ENCODE assay signal across 8 cellular contexts in genomic region chr20:44959082-44959895, GRCh38. TPM values are rescaled to one million over a fixed set of nuclear protein-coding genes. Genes with fewer than 3 reads are reported as not detected.
DNase-seq lines count a peak whose midpoint lies in the region; ATAC-seq and TF ChIP-seq lines count a peak whose summit lies in the region.

No MANE protein-coding gene starts in this region.

- BruUV-seq in OCI-LY7 (replicated peaks; lab: Mats Ljungman, UMichigan) = TSS peak; percentile 68

- no peaks in the 10 kb centered on the region for H3K27me3 Mint-ChIP-seq in activated T-helper 2 cell treated with anti-CD3 and anti-CD28 coated beads, Interferon-gamma antibody, Interleukin-2, Interleukin-4, amounts not matched to agents 10 μg/mL and 5 μg/mL and 100 μg/mL, durations not matched to agents 14 hours and 24 hours and 36 hours (ENCODE audit: low read depth)
- H3K27me3 Mint-ChIP-seq in progenitor cell of endocrine pancreas = no peaks in the 10 kb centered on the region

- no peak for TF ChIP-seq EP300 in gastroesophageal sphincter (IDR thresholded peaks at IDR 0.05)

- DNase-seq in OCI-LY7 (ENCODE audit: low spot score) (peak; percentile 55), progenitor cell of endocrine pancreas (ENCODE audit: low spot score, unreplicated experiment) (no peak), uterus (no peak)
- peak; percentile 35 for DNase-seq in activated T-helper 2 cell treated with anti-CD3 and anti-CD28 coated beads, Interferon-gamma antibody, Interleukin-2, Interleukin-4, amounts not matched to agents 10 μg/mL and 5 μg/mL and 100 μg/mL, durations not matched to agents 14 hours and 24 hours and 36 hours (ENCODE audit: low spot score)

- H3K4me1 ChIP-seq in BLaER1 = peaks cover 50% of the 10 kb centered on the region
- peaks cover 63% of the 10 kb centered on the region for H3K4me1 ChIP-seq in OCI-LY7 (ENCODE audit: insufficient read depth, low read length, poor library complexity, severe bottlenecking)
- H3K4me1 ChIP-seq in gastroesophageal sphincter = peaks cover 0 to 31% (median 0%) of the 10 kb centered on the region in 3 donors
- no peaks in the 10 kb centered on the region for H3K4me1 ChIP-seq in uterus

- 9 to 17% methylated on average over 10 to 14 of the region's 15 CpGs for WGBS in gastroesophageal sphincter (ENCODE audit: low coverage in 1 of 2), 2 donors

- no peak for TF ChIP-seq POLR2A in gastroesophageal sphincter (IDR thresholded peaks at IDR 0.05)
- TF ChIP-seq POLR2A in uterus (IDR thresholded peaks at IDR 0.05) = no peak

- no peaks in the 10 kb centered on the region for H3K9me2 ChIP-seq in OCI-LY7 (ENCODE audit: insufficient read depth, low read length)

- peak overlapping the region; percentile 84 for H3K9ac ChIP-seq in BLaER1

- peaks cover 52% of the 10 kb centered on the region for H3K36me3 Mint-ChIP-seq in activated T-helper 2 cell treated with anti-CD3 and anti-CD28 coated beads, Interferon-gamma antibody, Interleukin-2, Interleukin-4, amounts not matched to agents 10 μg/mL and 5 μg/mL and 100 μg/mL, durations not matched to agents 14 hours and 24 hours and 36 hours (ENCODE audit: low read depth)
- peaks cover 7% of the 10 kb centered on the region for H3K36me3 Mint-ChIP-seq in progenitor cell of endocrine pancreas (ENCODE audit: insufficient read depth)

- no peak for TF ChIP-seq CTCF in OCI-LY7 (conservative IDR thresholded peaks at IDR 0.05; ENCODE audit: low read length)
- TF ChIP-seq CTCF in gastroesophageal sphincter (IDR thresholded peaks at IDR 0.05) = no peak
- no peak for TF ChIP-seq CTCF in progenitor cell of endocrine pancreas (IDR thresholded peaks at IDR 0.05; ENCODE audit: unreplicated experiment)
- TF ChIP-seq CTCF in uterus (IDR thresholded peaks at IDR 0.05) = no peak

- ATAC-seq in GM21786 (IDR thresholded peaks at IDR 0.05; ENCODE audit: unreplicated experiment) (peak; percentile 11), gastroesophageal sphincter (no peak), GM18517 (IDR thresholded peaks at IDR 0.05; ENCODE audit: unreplicated experiment) (no peak)

- H3K4me1 Mint-ChIP-seq in activated T-helper 2 cell treated with anti-CD3 and anti-CD28 coated beads, Interferon-gamma antibody, Interleukin-2, Interleukin-4, amounts not matched to agents 10 μg/mL and 5 μg/mL and 100 μg/mL, durations not matched to agents 14 hours and 24 hours and 36 hours (ENCODE audit: low read depth) = peaks cover 59% of the 10 kb centered on the region
- H3K4me1 Mint-ChIP-seq in progenitor cell of endocrine pancreas (ENCODE audit: low read depth) = peaks cover 37% of the 10 kb centered on the region

- peak overlapping the region; percentile 100 for H3K27ac Mint-ChIP-seq in activated T-helper 2 cell treated with anti-CD3 and anti-CD28 coated beads, Interferon-gamma antibody, Interleukin-2, Interleukin-4, amounts not matched to agents 10 μg/mL and 5 μg/mL and 100 μg/mL, durations not matched to agents 14 hours and 24 hours and 36 hours
- peak overlapping the region; percentile 97 for H3K27ac Mint-ChIP-seq in progenitor cell of endocrine pancreas

- H3K27ac ChIP-seq in BLaER1 (peak overlapping the region; percentile 83), OCI-LY7 (ENCODE audit: low read depth, low read length, poor library complexity, severe bottlenecking) (peak overlapping the region; percentile 34), gastroesophageal sphincter (peak overlapping the region; percentile 21 to 89 (median 84)), uterus (peak overlapping the region; percentile 71 to 83)

- peaks cover 42% of the 10 kb centered on the region for H3K36me3 ChIP-seq in BLaER1
- peaks cover 44% of the 10 kb centered on the region for H3K36me3 ChIP-seq in OCI-LY7 (ENCODE audit: insufficient read depth, low read length)
- peaks cover 0 to 28% of the 10 kb centered on the region in 2 donors for H3K36me3 ChIP-seq in gastroesophageal sphincter
- H3K36me3 ChIP-seq in uterus = no peaks in the 10 kb centered on the region

- H3K4me2 ChIP-seq in BLaER1 = peak overlapping the region; percentile 95
- H3K4me2 ChIP-seq in OCI-LY7 (ENCODE audit: low read length) = peak overlapping the region; percentile 82

- no peaks in the 10 kb centered on the region for H3K27me3 ChIP-seq in BLaER1
- H3K27me3 ChIP-seq in gastroesophageal sphincter = no peaks in the 10 kb centered on the region
- no peaks in the 10 kb centered on the region for H3K27me3 ChIP-seq in uterus

- no peak overlapping the region; the same call in 1 of the 2 replicates for H2AFZ ChIP-seq in OCI-LY7 (ENCODE audit: low read length)

- CTCF ChIA-PET in OCI-LY7 (lab: Charles Lee; ENCODE audit: unreplicated experiment) = interaction anchor here (0.6 to 0.9 kb wide), 2 partner anchors 50 to 308 kb away, joined by 3 read pairs; partner anchors contain the start of gene ADA

- peak overlapping the region; percentile 99 for H3K4me3 Mint-ChIP-seq in activated T-helper 2 cell treated with anti-CD3 and anti-CD28 coated beads, Interferon-gamma antibody, Interleukin-2, Interleukin-4, amounts not matched to agents 10 μg/mL and 5 μg/mL and 100 μg/mL, durations not matched to agents 14 hours and 24 hours and 36 hours (ENCODE audit: low read depth)
- peak overlapping the region; percentile 90 for H3K4me3 Mint-ChIP-seq in progenitor cell of endocrine pancreas (ENCODE audit: low read depth)

- no peaks in the 10 kb centered on the region for H3K9me3 ChIP-seq in BLaER1
- H3K9me3 ChIP-seq in OCI-LY7 (ENCODE audit: low read length) = no peaks in the 10 kb centered on the region
- no peaks in the 10 kb centered on the region for H3K9me3 ChIP-seq in gastroesophageal sphincter
- H3K9me3 ChIP-seq in uterus = no peaks in the 10 kb centered on the region

- intact Hi-C loops in OCI-LY7 (cut with micrococcal nuclease; ENCODE audit: unreplicated experiment) = no loop called here
- intact Hi-C loops in activated T-helper 2 cell treated with anti-CD3 and anti-CD28 coated beads, Interferon-gamma antibody, Interleukin-2, Interleukin-4, amounts not matched to agents 10 μg/mL and 5 μg/mL and 100 μg/mL, durations not matched to agents 14 hours and 24 hours and 36 hours (cut with micrococcal nuclease) = loop anchor here (1.0 to 5.0 kb wide), 3 partner anchors 8 to 44 kb away; no protein-coding TSS in a partner anchor
- intact Hi-C loops in uterus (cut with DNase I; ENCODE audit: low total_unique reads) = no loop called here

- H3K9me3 Mint-ChIP-seq in activated T-helper 2 cell treated with anti-CD3 and anti-CD28 coated beads, Interferon-gamma antibody, Interleukin-2, Interleukin-4, amounts not matched to agents 10 μg/mL and 5 μg/mL and 100 μg/mL, durations not matched to agents 14 hours and 24 hours and 36 hours = no peaks in the 10 kb centered on the region
- no peaks in the 10 kb centered on the region for H3K9me3 Mint-ChIP-seq in progenitor cell of endocrine pancreas (ENCODE audit: low read depth)

- H3K4me3 ChIP-seq in BLaER1 (peak overlapping the region; percentile 87), OCI-LY7 (ENCODE audit: low read depth, low read length, poor library complexity, severe bottlenecking) (peak overlapping the region; percentile 81), gastroesophageal sphincter (peak overlapping the region; percentile 72 to 79), uterus (peak overlapping the region; percentile 51 to 72)

- H3K79me2 ChIP-seq in OCI-LY7 (ENCODE audit: insufficient read depth, low read depth, low read length) = peaks cover 37% of the 10 kb centered on the region

- H4K20me1 ChIP-seq in BLaER1 (peaks cover 34% of the 10 kb centered on the region), OCI-LY7 (ENCODE audit: insufficient read depth, low read length) (peaks cover 5% of the 10 kb centered on the region; the same call in 1 of the 2 replicates)

- POLR2A ChIA-PET in OCI-LY7 (lab: Charles Lee) = interaction anchor here (0.6 to 2.8 kb wide), 7 partner anchors 11 to 19 kb away, joined by 3 to 17 read pairs (median 4); no protein-coding TSS in a partner anchor

RNA-seq across cellular contexts. Expression of gene TOMM34, which starts 0.9 kb away (rescaled TPM):
- total RNA-seq in OCI-LY7 (2014; rRNA removed; shearing (Covaris generic)) = 35.2 and 38.6 TPM in 2 replicates
- 48.2 and 50.6 TPM in 2 replicates for total RNA-seq in OCI-LY7 (2022)
- 59.5 and 62.1 TPM in 2 replicates for total RNA-seq in activated T-helper 2 cell treated with anti-CD3 and anti-CD28 coated beads, Interferon-gamma antibody, Interleukin-2, Interleukin-4, amounts not matched to agents 10 μg/mL and 5 μg/mL and 100 μg/mL, durations not matched to agents 14 hours and 24 hours and 36 hours
- total RNA-seq in gastroesophageal sphincter = 10 to 100 TPM in 3 of 4 donors, 1 to 10 TPM in 1; 6.8 to 16.5 (median 13.8) TPM
- total RNA-seq in progenitor cell of endocrine pancreas = 40.1 and 40.9 TPM in 2 replicates
- total RNA-seq in uterus = 10 to 100 TPM; 11.1 to 15.6 (median 12.5) TPM

RNA-seq across cellular contexts. Expression of gene STK4, which starts 7.0 kb away (rescaled TPM):
- 67.9 and 80.4 TPM in 2 replicates for total RNA-seq in OCI-LY7 (2014; rRNA removed; shearing (Covaris generic))
- total RNA-seq in OCI-LY7 (2022) = 140 and 150 TPM in 2 replicates
- total RNA-seq in activated T-helper 2 cell treated with anti-CD3 and anti-CD28 coated beads, Interferon-gamma antibody, Interleukin-2, Interleukin-4, amounts not matched to agents 10 μg/mL and 5 μg/mL and 100 μg/mL, durations not matched to agents 14 hours and 24 hours and 36 hours = 147 and 149 TPM in 2 replicates
- total RNA-seq in gastroesophageal sphincter = 10 to 100 TPM; 26.9 to 33.5 (median 28.8) TPM
- 36.3 and 37.4 TPM in 2 replicates for total RNA-seq in progenitor cell of endocrine pancreas
- total RNA-seq in uterus = 10 to 100 TPM in 3 of 4 donors, 1 to 10 TPM in 1; 9.0 to 43.6 (median 29.6) TPM

RNA-seq across cellular contexts. Expression of gene PABPC1L, which starts 49.4 kb away (rescaled TPM):
- 48.8 and 58.7 TPM in 2 replicates for total RNA-seq in OCI-LY7 (2014; rRNA removed; shearing (Covaris generic))
- total RNA-seq in OCI-LY7 (2022) (171 and 203 TPM in 2 replicates), gastroesophageal sphincter (10 to 100 TPM in 1 of 4 donors, 1 to 10 TPM in 3; 2.2 to 13.5 (median 3.2) TPM), progenitor cell of endocrine pancreas (211 and 219 TPM in 2 replicates), uterus (10 to 100 TPM in 2 of 4 donors, under 1 TPM in 1, not detected in 1; 0.59 to 17.3 (median 12.9) TPM)
- 83.6 and 94.1 TPM in 2 replicates for total RNA-seq in activated T-helper 2 cell treated with anti-CD3 and anti-CD28 coated beads, Interferon-gamma antibody, Interleukin-2, Interleukin-4, amounts not matched to agents 10 μg/mL and 5 μg/mL and 100 μg/mL, durations not matched to agents 14 hours and 24 hours and 36 hours

Comparison
In these comparisons a context has a peak if more than half of its experiments do, and no peak if none do; other contexts are left out.
1. DNase-seq: peak in OCI-LY7 (single experiment) and activated T-helper 2 cell treated with anti-CD3 and anti-CD28 coated beads, Interferon-gamma antibody, Interleukin-2, Interleukin-4, amounts not matched to agents 10 μg/mL and 5 μg/mL and 100 μg/mL, durations not matched to agents 14 hours and 24 hours and 36 hours (single experiment); none in progenitor cell of endocrine pancreas (single experiment) and uterus (0 of 2).
2. Peak in every context shown above with its lines, with median percentiles within 50 percentile points of each other: H3K27ac ChIP-seq and H3K4me3 ChIP-seq.